In the genomic region with DNA sequence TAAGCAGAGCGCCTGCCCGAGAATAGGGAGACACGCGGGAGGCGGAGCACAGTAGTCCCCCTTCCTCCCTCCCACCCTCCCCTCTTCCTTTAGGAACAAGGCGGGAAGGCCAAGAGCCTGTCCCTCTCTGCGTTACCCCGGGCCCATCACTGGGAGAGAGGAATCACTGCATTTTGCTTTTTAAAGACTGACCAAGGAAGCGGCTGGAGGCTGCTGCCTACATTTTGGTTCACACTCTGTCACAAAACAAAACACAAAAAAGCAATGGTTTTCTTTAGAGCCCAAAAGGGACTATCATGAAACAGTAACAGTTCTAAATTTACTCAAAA, we compare ENCODE assay signal across 10 cellular contexts. TPM values are rescaled to one million over a fixed set of nuclear protein-coding genes. Genes with fewer than 3 reads are reported as not detected.
DNase-seq lines count a peak whose midpoint lies in the region; ATAC-seq and TF ChIP-seq lines count a peak whose summit lies in the region.
"Had no signal": no experiment of that assay in that cellular context is flagged by ENCODE, and none has a peak within 500 bp of the region (broad histone marks: within the 10 kb centered on the region; RNA-seq: fewer than 3 reads in every experiment).

No MANE protein-coding gene starts in this region.

- no peak overlapping the region for H3K4me3 ChIP-seq in PC-9
- H3K4me3 ChIP-seq in foreskin fibroblast (ENCODE audit: low read depth in 1 of 2, low read length in 2 of 2), result no peak overlapping the region

- H3K27me3 Mint-ChIP-seq in natural killer cell (ENCODE audit: low read depth in 2 of 2) (no peaks in the 10 kb centered on the region), glutamatergic neuron (ENCODE audit: unreplicated experiment) (peaks cover 4% of the 10 kb centered on the region), osteocyte (ENCODE audit: unreplicated experiment) (no peaks in the 10 kb centered on the region)
- no peaks in the 10 kb centered on the region for H3K27me3 Mint-ChIP-seq in natural killer cell treated with Interleukin-12 subunit alpha and Interleukin-12 subunit beta and Interleukin-15 and Interleukin-18, amount 100 ng/mL, for 72 hours
- H3K27me3 Mint-ChIP-seq: activated naive CD4-positive, alpha-beta T cell treated with anti-CD3 and anti-CD28 coated beads, Interleukin-2, amount 50 U/mL, for 24 hours had no signal

- peak overlapping the region; percentile 92 for H3K4me2 ChIP-seq in PC-9

- no peak for DNase-seq in natural killer cell
- DNase-seq in natural killer cell treated with Interleukin-12 subunit alpha and Interleukin-12 subunit beta and Interleukin-15 and Interleukin-18, amount 100 ng/mL, for 72 hours (ENCODE audit: low spot score), result no peak
- DNase-seq in PC-9, result no peak
- DNase-seq in glutamatergic neuron, result no peak
- no peak for DNase-seq in osteocyte (ENCODE audit: extremely low spot score, unreplicated experiment)
- DNase-seq in middle frontal gyrus (ENCODE audit: extremely low spot score, low spot score), result no peak
- no peak for DNase-seq in foreskin fibroblast
- no peak for DNase-seq in DMS53 (lab: John Stamatoyannopoulos, UW)

- H3K27me3 ChIP-seq in PC-9 (ENCODE audit: insufficient read depth, low read depth), result no peaks in the 10 kb centered on the region
- H3K27me3 ChIP-seq: BE2C had no signal

- H3K4me3 Mint-ChIP-seq in natural killer cell, result peak overlapping the region; percentile 53
- no peak overlapping the region for H3K4me3 Mint-ChIP-seq in natural killer cell treated with Interleukin-12 subunit alpha and Interleukin-12 subunit beta and Interleukin-15 and Interleukin-18, amount 100 ng/mL, for 72 hours
- peak overlapping the region; percentile 11 for H3K4me3 Mint-ChIP-seq in glutamatergic neuron (ENCODE audit: unreplicated experiment)
- H3K4me3 Mint-ChIP-seq in osteocyte (ENCODE audit: unreplicated experiment), result no peak overlapping the region

- no peaks in the 10 kb centered on the region for H3K36me3 ChIP-seq in PC-9 (ENCODE audit: low read depth)

- POLR2A ChIA-PET in PC-9 (lab: Charles Lee; ENCODE audit: unreplicated experiment), result no interaction called here

- peaks cover 6 to 16% of the 10 kb centered on the region in 2 donors for H3K4me1 Mint-ChIP-seq in natural killer cell
- peaks cover 15% of the 10 kb centered on the region in 2 donors for H3K4me1 Mint-ChIP-seq in natural killer cell treated with Interleukin-12 subunit alpha and Interleukin-12 subunit beta and Interleukin-15 and Interleukin-18, amount 100 ng/mL, for 72 hours (ENCODE audit: low read depth in 2 of 2)
- peaks cover 47% of the 10 kb centered on the region for H3K4me1 Mint-ChIP-seq in glutamatergic neuron (ENCODE audit: low read depth, unreplicated experiment)
- H3K4me1 Mint-ChIP-seq in osteocyte (ENCODE audit: unreplicated experiment), result peaks cover 22% of the 10 kb centered on the region

- no TSS peak for BruUV-seq in PC-9 (replicated peaks; lab: Mats Ljungman, UMichigan)

- no peaks in the 10 kb centered on the region for H3K4me1 ChIP-seq in PC-9 (replicated peaks; ENCODE audit: insufficient read depth)

- intact Hi-C loops in natural killer cell (cut with micrococcal nuclease), result no loop called here
- intact Hi-C loops in PC-9 (cut with micrococcal nuclease; ENCODE audit: unreplicated experiment), result loop anchor here (1.0 to 5.0 kb wide), 2 partner anchors 53 to 58 kb away; partner anchors contain the start of gene RAN

- H3K27ac ChIP-seq in PC-9, result no peak overlapping the region

- H3K36me3 Mint-ChIP-seq in natural killer cell, result no peaks in the 10 kb centered on the region
- H3K36me3 Mint-ChIP-seq in natural killer cell treated with Interleukin-12 subunit alpha and Interleukin-12 subunit beta and Interleukin-15 and Interleukin-18, amount 100 ng/mL, for 72 hours, result peaks cover 5% of the 10 kb centered on the region
- no peaks in the 10 kb centered on the region for H3K36me3 Mint-ChIP-seq in glutamatergic neuron (ENCODE audit: unreplicated experiment)
- peaks cover 25% of the 10 kb centered on the region for H3K36me3 Mint-ChIP-seq in osteocyte (ENCODE audit: unreplicated experiment)

- H3K9me2 ChIP-seq in PC-9 (ENCODE audit: insufficient read depth), result no peaks in the 10 kb centered on the region

- CTCF ChIA-PET in PC-9 (lab: Charles Lee), result no interaction called here

- no peak overlapping the region for H3K27ac Mint-ChIP-seq in natural killer cell
- H3K27ac Mint-ChIP-seq in natural killer cell treated with Interleukin-12 subunit alpha and Interleukin-12 subunit beta and Interleukin-15 and Interleukin-18, amount 100 ng/mL, for 72 hours, result no peak overlapping the region
- H3K27ac Mint-ChIP-seq in glutamatergic neuron (ENCODE audit: unreplicated experiment), result peak overlapping the region; percentile 81
- no peak overlapping the region for H3K27ac Mint-ChIP-seq in osteocyte (ENCODE audit: unreplicated experiment)
- H3K27ac Mint-ChIP-seq: activated naive CD4-positive, alpha-beta T cell treated with anti-CD3 and anti-CD28 coated beads, Interleukin-2, amount 50 U/mL, for 24 hours had no signal

- peak overlapping the region; percentile 85; the same call in 1 of the 2 replicates for H2AFZ ChIP-seq in PC-9

- H4K20me1 ChIP-seq in PC-9 (ENCODE audit: insufficient read depth), result no peaks in the 10 kb centered on the region

- H3F3A ChIP-seq in PC-9 (ENCODE audit: insufficient read depth, low read depth), result peaks cover 4% of the 10 kb centered on the region

- no peaks in the 10 kb centered on the region for H3K79me2 ChIP-seq in PC-9 (ENCODE audit: low read depth)

- ATAC-seq in natural killer cell, result no peak
- ATAC-seq in natural killer cell treated with Interleukin-12 subunit alpha and Interleukin-12 subunit beta and Interleukin-15 and Interleukin-18, amount 100 ng/mL, for 72 hours, result no peak

- H3K9me3 Mint-ChIP-seq in natural killer cell (no peaks in the 10 kb centered on the region), glutamatergic neuron (ENCODE audit: unreplicated experiment) (peaks cover 2% of the 10 kb centered on the region), osteocyte (ENCODE audit: unreplicated experiment) (no peaks in the 10 kb centered on the region)
- H3K9me3 Mint-ChIP-seq in natural killer cell treated with Interleukin-12 subunit alpha and Interleukin-12 subunit beta and Interleukin-15 and Interleukin-18, amount 100 ng/mL, for 72 hours, result no peaks in the 10 kb centered on the region
- H3K9me3 Mint-ChIP-seq: activated naive CD4-positive, alpha-beta T cell treated with anti-CD3 and anti-CD28 coated beads, Interleukin-2, amount 50 U/mL, for 24 hours had no signal

- TF ChIP-seq CTCF in natural killer cell (IDR thresholded peaks at IDR 0.05), result peak; percentile 60
- TF ChIP-seq CTCF in PC-9 (conservative IDR thresholded peaks at IDR 0.05), result peak; percentile 24
- peak; percentile 27 for TF ChIP-seq CTCF in glutamatergic neuron (IDR thresholded peaks at IDR 0.05; ENCODE audit: partially characterized antibody, unreplicated experiment)
- no peak for TF ChIP-seq CTCF in osteocyte (IDR thresholded peaks at IDR 0.05)
- TF ChIP-seq CTCF in foreskin fibroblast (IDR thresholded peaks at IDR 0.05; ENCODE audit: low read depth, low read length), result no peak

- H3K9me3 ChIP-seq in PC-9 (ENCODE audit: insufficient read depth, low read depth), result no peaks in the 10 kb centered on the region
- H3K9me3 ChIP-seq: BE2C had no signal

RNA-seq across cellular contexts. Expression of gene STX2, which starts 19.8 kb away (rescaled TPM):
- 10 to 100 TPM in 2 of 3 donors, 1 to 10 TPM in 1; 7.9 to 14.4 (median 14.1) TPM for total RNA-seq in natural killer cell
- 10 to 100 TPM in 1 of 2 donors, 1 to 10 TPM in 1; 9.0 to 16.4 TPM for total RNA-seq in natural killer cell treated with Interleukin-12 subunit alpha and Interleukin-12 subunit beta and Interleukin-15 and Interleukin-18, amount 100 ng/mL, for 72 hours
- total RNA-seq in PC-9 (2021), result 8.2 and 9.7 TPM in 2 replicates
- 76.5 TPM for total RNA-seq in glutamatergic neuron (ENCODE audit: unreplicated experiment)
- 32.0 and 36.5 TPM in 2 replicates for total RNA-seq in osteocyte

RNA-seq across cellular contexts. Expression of gene RAN, which starts 52.7 kb away (rescaled TPM):
- total RNA-seq in natural killer cell (100 to 1,000 TPM; 244 to 264 (median 247) TPM), PC-9 (2021) (894 and 1,079 TPM in 2 replicates), glutamatergic neuron (ENCODE audit: unreplicated experiment) (766 TPM), osteocyte (471 and 474 TPM in 2 replicates)
- 1,000 to 10,000 TPM; 1,073 to 1,486 TPM for total RNA-seq in natural killer cell treated with Interleukin-12 subunit alpha and Interleukin-12 subunit beta and Interleukin-15 and Interleukin-18, amount 100 ng/mL, for 72 hours

Comparison
In these comparisons a context has a peak if more than half of its experiments do, and no peak if none do; other contexts are left out.
1. H3K4me3 Mint-ChIP-seq: peak in natural killer cell (single experiment) and glutamatergic neuron (single experiment); none in natural killer cell treated with Interleukin-12 subunit alpha and Interleukin-12 subunit beta and Interleukin-15 and Interleukin-18, amount 100 ng/mL, for 72 hours (single experiment) and osteocyte (single experiment).
2. CTCF ChIP-seq: peak in natural killer cell (single experiment), PC-9 (single experiment) and glutamatergic neuron (single experiment); none in osteocyte (single experiment) and foreskin fibroblast (single experiment).